ENCODE assay signal across 9 cellular contexts in genomic region chr13:103308700-103309099, GRCh38.
"Had no signal": no experiment of that assay in that cellular context is flagged by ENCODE, and none has a peak within 500 bp of the region (broad histone marks: within the 10 kb centered on the region; RNA-seq: fewer than 3 reads in every experiment).

No MANE protein-coding gene starts in this region.

- H3K4me3 ChIP-seq: GM23248, HAP-1, K562 had no signal

- H3K27ac Mint-ChIP-seq: HFFc6 had no signal

- H3K9ac ChIP-seq: GM23248 had no signal

- H3K9me3 ChIP-seq: HAP-1 had no signal

- H3K36me3 ChIP-seq: HAP-1 had no signal

- H3K4me3 Mint-ChIP-seq: HFFc6 had no signal

- ATAC-seq: HCT116, K562 had no signal

- H2AFZ ChIP-seq: GM23248 had no signal

- DNase-seq: GM23248, GOT3, H7, HFFc6, IMR-90, KG1 had no signal

- H3K4me1 ChIP-seq: HAP-1 had no signal

- H3K27ac ChIP-seq: GM23248 had no signal
